11 cellular contexts compared by ENCODE assay signal in the genomic region with DNA sequence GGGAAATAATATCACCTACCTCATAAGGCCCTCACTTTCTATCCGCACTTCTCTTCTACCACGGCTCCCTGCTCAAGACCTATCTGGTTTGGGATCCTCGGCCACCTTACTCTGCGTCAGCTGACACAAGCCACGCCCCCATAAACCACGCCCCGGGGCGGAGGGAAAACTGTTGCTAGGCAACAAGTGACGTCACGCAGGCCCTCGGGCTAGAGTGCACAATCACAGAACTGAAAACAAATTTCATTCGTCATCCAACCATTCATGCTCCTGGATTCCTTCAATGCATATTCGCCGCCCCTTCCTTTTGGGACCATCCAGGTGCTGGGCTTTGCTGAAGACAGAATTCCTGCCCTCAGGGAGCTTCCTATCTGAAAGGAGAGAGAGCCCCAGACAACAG.
DNase-seq lines count a peak whose midpoint lies in the region; ATAC-seq and TF ChIP-seq lines count a peak whose summit lies in the region.
"Had no signal": no experiment of that assay in that cellular context is flagged by ENCODE, and none has a peak within 500 bp of the region (broad histone marks: within the 10 kb centered on the region; RNA-seq: fewer than 3 reads in every experiment).

No MANE protein-coding gene starts in this region.

- H3K79me2 ChIP-seq in H9 (ENCODE audit: insufficient read depth, low read length) = no peaks in the 10 kb centered on the region

- no peak overlapping the region for H3T11ph ChIP-seq in H9 (ENCODE audit: low read length)

- no peak overlapping the region for H4K91ac ChIP-seq in H9 (ENCODE audit: insufficient read length, low read depth, low read length)

- H4K5ac ChIP-seq in H9 (ENCODE audit: insufficient read length, low read depth, low read length) = no peak overlapping the region

- no peak overlapping the region for H3K23ac ChIP-seq in H9 (ENCODE audit: insufficient read length, low read depth, low read length)

- POLR2A ChIA-PET in WTC11 (lab: Charles Lee) = no interaction called here

- no peak overlapping the region for H2AK5ac ChIP-seq in H9 (ENCODE audit: insufficient read length, low read length)

- H3K18ac ChIP-seq in H9 (ENCODE audit: insufficient read length, low read depth, low read length) = no peak overlapping the region

- CTCF ChIA-PET in WTC11 (lab: Charles Lee) = no interaction called here

- H2BK120ac ChIP-seq in H9 (ENCODE audit: low read depth, low read length, poor library complexity, severe bottlenecking) = no peak overlapping the region

- H2BK12ac ChIP-seq in H9 (ENCODE audit: insufficient read length, low read depth, low read length) = no peak overlapping the region

- no peaks in the 10 kb centered on the region for H3K4me1 ChIP-seq in H9 (ENCODE audit: insufficient read depth, low read length)

- H2AFZ ChIP-seq in H9 (ENCODE audit: low read length) = no peak overlapping the region

- no peaks in the 10 kb centered on the region for H3K27me3 ChIP-seq in H9 (ENCODE audit: insufficient read depth, low read length)

- no peak overlapping the region for H2BK5ac ChIP-seq in H9 (ENCODE audit: insufficient read length, low read length)

- ATAC-seq in WTC11 = peak; percentile 52

- H3K79me1 ChIP-seq in H9 (ENCODE audit: insufficient read depth, low read depth, low read length, poor library complexity, severe bottlenecking) = no peaks in the 10 kb centered on the region

- DNase-seq in NCI-H82 (lab: John Stamatoyannopoulos, UW) (peak; percentile 17), NCI-H82 treated with DMSO at 0.1 percent for 48 hours (lab: John Stamatoyannopoulos, UW; ENCODE audit: unreplicated experiment) (no peak), H9 (peak; percentile 42), WTC11 (ENCODE audit: low spot score) (peak; percentile 56), iris pigment epithelial cell (ENCODE audit: low read depth) (peak; percentile 15), SKM-1 treated with dmso at 0.1 percent for 144 hours (lab: John Stamatoyannopoulos, UW; ENCODE audit: unreplicated experiment) (no peak), NCI-H1048 (lab: John Stamatoyannopoulos, UW) (no peak), DMS153 (lab: John Stamatoyannopoulos, UW) (no peak)
- DNase-seq: NCI-H1417, retina had no signal

- TF ChIP-seq CTCF in H9 (conservative IDR thresholded peaks at IDR 0.05) (no peak), WTC11 (IDR thresholded peaks at IDR 0.05) (no peak)

- H3K4me3 Mint-ChIP-seq in H9 (no peak overlapping the region), WTC11 (no peak overlapping the region)

- H3K9ac ChIP-seq in H9 (ENCODE audit: extremely low read depth, insufficient read length, low read length) = no peak overlapping the region

- H3K9me3 ChIP-seq in H9 (ENCODE audit: control insufficient read depth, low read depth, low read length) = peaks cover 20% of the 10 kb centered on the region
- H3K9me3 ChIP-seq: thoracic aorta had no signal

- no peaks in the 10 kb centered on the region for H4K20me1 ChIP-seq in H9 (ENCODE audit: control insufficient read depth, insufficient read depth, insufficient read length)

- H3K23me2 ChIP-seq in H9 (ENCODE audit: insufficient read length, low read depth, low read length, poor library complexity, severe bottlenecking) = no peaks in the 10 kb centered on the region

- H2BK15ac ChIP-seq in H9 (ENCODE audit: low read depth, low read length) = no peak overlapping the region

- H3K56ac ChIP-seq in H9 (ENCODE audit: insufficient read length, low read depth, low read length) = no peak overlapping the region

- no peak overlapping the region for H3K4me2 ChIP-seq in H9 (ENCODE audit: insufficient read depth, insufficient read length, low read length)

- H2BK20ac ChIP-seq in H9 (ENCODE audit: low read depth, low read length, poor library complexity, severe bottlenecking) = no peak overlapping the region

- no peak overlapping the region for H3K27ac ChIP-seq in H9 (ENCODE audit: insufficient read length, low read depth, low read length)
- H3K27ac ChIP-seq: thoracic aorta had no signal

- H3K27ac Mint-ChIP-seq in H9 = no peak overlapping the region
- no peak overlapping the region for H3K27ac Mint-ChIP-seq in WTC11

- no CpG with 5 or more reads among the region's 14 CpGs for WGBS in H9 (ENCODE audit: extremely low coverage, insufficient read length, low lambda C conversion rate)

- H3K4me1 Mint-ChIP-seq in H9 = peaks cover 0 to 3% of the 10 kb centered on the region in 2 experiments; a peak in 3 of 4 replicates
- peaks cover 3% of the 10 kb centered on the region; the same call in 1 of the 2 replicates for H3K4me1 Mint-ChIP-seq in WTC11

- no peak overlapping the region for H4K8ac ChIP-seq in H9 (replicated peaks; ENCODE audit: insufficient read length, low read depth, low read length)

- peaks cover 0 to 6% (median 3%) of the 10 kb centered on the region in 3 experiments; a peak in 4 of 7 replicates for H3K36me3 Mint-ChIP-seq in H9 (ENCODE audit: insufficient read depth in 1 of 3, low read depth in 3 of 3)
- no peaks in the 10 kb centered on the region for H3K36me3 Mint-ChIP-seq in WTC11

- peaks cover 72 to 75% of the 10 kb centered on the region in 2 experiments for H3K9me3 Mint-ChIP-seq in H9
- H3K9me3 Mint-ChIP-seq in WTC11 = peaks cover 13% of the 10 kb centered on the region

- no peak overlapping the region for H3K4ac ChIP-seq in H9 (ENCODE audit: low read depth, low read length)

- no peak overlapping the region; the same call in 1 of the 2 replicates for H3K14ac ChIP-seq in H9 (ENCODE audit: insufficient read depth, low read length)

- H3K27me3 Mint-ChIP-seq in H9 (ENCODE audit: low read depth) (peaks cover 2% of the 10 kb centered on the region; the same call in 1 of the 2 replicates), WTC11 (ENCODE audit: low read depth) (no peaks in the 10 kb centered on the region)

TF ChIP-seq in WTC11, 78 proteins besides CTCF, POLR2A, EP300 and RAD21:
- TF ChIP-seq, protein P1, sequence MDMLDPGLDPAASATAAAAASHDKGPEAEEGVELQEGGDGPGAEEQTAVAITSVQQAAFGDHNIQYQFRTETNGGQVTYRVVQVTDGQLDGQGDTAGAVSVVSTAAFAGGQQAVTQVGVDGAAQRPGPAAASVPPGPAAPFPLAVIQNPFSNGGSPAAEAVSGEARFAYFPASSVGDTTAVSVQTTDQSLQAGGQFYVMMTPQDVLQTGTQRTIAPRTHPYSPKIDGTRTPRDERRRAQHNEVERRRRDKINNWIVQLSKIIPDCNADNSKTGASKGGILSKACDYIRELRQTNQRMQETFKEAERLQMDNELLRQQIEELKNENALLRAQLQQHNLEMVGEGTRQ (CRISPR knock-in tag; IDR thresholded peaks at IDR 0.05) = peak; percentile 50; the same call in 1 of the 2 replicates
- TF ChIP-seq SP1 (CRISPR knock-in tag; conservative IDR thresholded peaks at IDR 0.05) = no peak

Comparison
In these comparisons a context has a peak if more than half of its experiments do, and no peak if none do; other contexts are left out.
1. DNase-seq: peak in NCI-H82 (single experiment), H9 (single experiment), WTC11 (single experiment) and iris pigment epithelial cell (single experiment); none in NCI-H82 treated with DMSO at 0.1 percent for 48 hours (single experiment), SKM-1 treated with dmso at 0.1 percent for 144 hours (single experiment), NCI-H1048 (single experiment) and DMS153 (single experiment).